ENCODE assay signal across 10 cellular contexts in genomic region chr10:47166405-47166777, GRCh38.
A peak's percentile ranks its signal among the peaks of the same experiment; 100 is the strongest.
DNase-seq lines count a peak whose midpoint lies in the region; ATAC-seq and TF ChIP-seq lines count a peak whose summit lies in the region.
"Had no signal": no experiment of that assay in that cellular context is flagged by ENCODE, and none has a peak within 500 bp of the region (broad histone marks: within the 10 kb centered on the region; RNA-seq: fewer than 3 reads in every experiment).

No MANE protein-coding gene starts in this region.

- TF ChIP-seq POLR2A in Peyer's patch (IDR thresholded peaks at IDR 0.05): no peak

- no peaks in the 10 kb centered on the region for H3K27me3 ChIP-seq in BLaER1
- no peaks in the 10 kb centered on the region for H3K27me3 ChIP-seq in Peyer's patch
- no peaks in the 10 kb centered on the region for H3K27me3 ChIP-seq in rectal smooth muscle tissue (ENCODE audit: control insufficient read depth, insufficient read depth, low read length)

- TF ChIP-seq CTCF in Peyer's patch (IDR thresholded peaks at IDR 0.05) (no peak), fibroblast of the aortic adventitia (IDR thresholded peaks at IDR 0.05; ENCODE audit: insufficient read depth, low read length) (no peak)

- H3K4me2 ChIP-seq in BLaER1: peak overlapping the region; percentile 76

- DNase-seq in Peyer's patch (no peak), fibroblast of the aortic adventitia (ENCODE audit: low read depth) (no peak), mucosa of gallbladder (ENCODE audit: low spot score) (no peak), HUDEP-2 (lab: John Stamatoyannopoulos, UW; ENCODE audit: unreplicated experiment in 76 of 76) (no peak)
- DNase-seq: natural killer cell, NCI-H2171 treated with DMSO at 0.1 percent for 48 hours had no signal

- H3K4me3 ChIP-seq in BLaER1 (no peak overlapping the region), Peyer's patch (no peak overlapping the region), fibroblast of the aortic adventitia (ENCODE audit: low read depth, low read length) (peak overlapping the region; percentile 17), rectal smooth muscle tissue (ENCODE audit: low read length) (peak overlapping the region; percentile 49)

- peak overlapping the region; percentile 65; the same call in 1 of the 2 replicates for H3K27ac ChIP-seq in BLaER1
- peak overlapping the region; percentile 43 to 67 (median 58) for H3K27ac ChIP-seq in Peyer's patch
- H3K27ac ChIP-seq in rectal smooth muscle tissue (ENCODE audit: low read depth, low read length): peak overlapping the region; percentile 27

- no peak overlapping the region for H3K9ac ChIP-seq in BLaER1
- no peak overlapping the region for H3K9ac ChIP-seq in rectal smooth muscle tissue (ENCODE audit: low read length)

- H3K36me3 ChIP-seq in BLaER1 (no peaks in the 10 kb centered on the region), Peyer's patch (no peaks in the 10 kb centered on the region), rectal smooth muscle tissue (ENCODE audit: control insufficient read depth, insufficient read depth, low read length) (no peaks in the 10 kb centered on the region)

- peaks cover 14% of the 10 kb centered on the region for H3K4me1 ChIP-seq in BLaER1
- peaks cover 0 to 10% (median 0%) of the 10 kb centered on the region in 4 donors for H3K4me1 ChIP-seq in Peyer's patch
- no peaks in the 10 kb centered on the region for H3K4me1 ChIP-seq in rectal smooth muscle tissue (ENCODE audit: control insufficient read depth, insufficient read depth, low read length)

- peaks cover 12% of the 10 kb centered on the region; the same call in 1 of the 2 replicates for H3K9me3 ChIP-seq in BLaER1
- H3K9me3 ChIP-seq in Peyer's patch: no peaks in the 10 kb centered on the region

- ATAC-seq in HG02588 (IDR thresholded peaks at IDR 0.05; ENCODE audit: unreplicated experiment): no peak
- ATAC-seq in HG02759 (IDR thresholded peaks at IDR 0.05; ENCODE audit: unreplicated experiment): no peak

- H4K20me1 ChIP-seq in BLaER1: no peaks in the 10 kb centered on the region

Comparison
In these comparisons a context has a peak if more than half of its experiments do, and no peak if none do; other contexts are left out.
1. H3K4me3 ChIP-seq: peak in fibroblast of the aortic adventitia (single experiment) and rectal smooth muscle tissue (single experiment); none in BLaER1 (single experiment) and Peyer's patch (0 of 4).
2. Peak in every context shown above with its lines, with median percentiles within 50 percentile points of each other: H3K27ac ChIP-seq.